Comparison of ENCODE assay signal across 9 cellular contexts in the genomic region with DNA sequence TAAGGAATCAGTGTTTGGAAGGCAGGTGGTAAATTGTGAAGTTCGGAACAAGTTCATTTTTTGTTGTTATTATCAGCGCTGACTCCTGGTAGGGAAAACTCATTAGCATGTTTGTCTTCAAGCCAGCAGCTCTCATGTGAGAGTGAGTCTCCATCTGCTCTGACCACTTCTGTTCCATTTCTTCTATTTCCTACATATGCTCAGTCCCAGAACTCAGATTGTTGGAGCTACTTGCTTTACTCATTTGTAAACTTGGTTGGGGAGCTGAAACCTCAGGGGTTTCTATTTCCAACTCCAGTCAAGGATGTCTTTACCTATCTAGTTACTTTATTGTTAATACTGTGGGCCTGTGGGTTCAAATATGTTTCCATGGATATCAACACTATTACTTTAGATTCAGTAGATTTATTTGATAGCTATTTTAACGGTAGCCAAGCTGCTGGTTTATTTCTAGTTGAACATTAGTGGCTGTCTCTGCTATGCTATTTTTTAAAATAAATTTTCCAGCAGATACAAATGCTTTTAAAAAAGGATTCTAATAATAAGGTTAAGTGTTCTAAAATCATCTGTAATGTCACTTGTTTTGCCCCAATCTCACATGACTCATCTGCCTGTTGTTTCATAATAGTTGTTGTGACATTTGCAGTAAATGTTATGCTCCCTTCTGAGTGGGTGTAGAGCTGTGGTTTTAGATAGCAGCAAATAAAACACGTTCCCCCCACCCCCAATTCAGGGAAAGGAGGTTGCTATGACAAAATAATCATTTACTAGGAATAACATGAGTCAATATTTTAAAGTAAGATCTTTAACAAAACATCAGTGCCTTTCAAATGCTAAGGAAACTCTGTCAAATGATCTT.
DNase-seq lines count a peak whose midpoint lies in the region; ATAC-seq lines count a peak whose summit lies in the region.
"Had no signal": no experiment of that assay in that cellular context is flagged by ENCODE, and none has a peak within 500 bp of the region (broad histone marks: within the 10 kb centered on the region; RNA-seq: fewer than 3 reads in every experiment).

No MANE protein-coding gene starts in this region.

- in situ Hi-C loops in ACHN (cut with HindIII; ENCODE audit: low pct_ligation_motif_present, low pct_unique_long_range_greater_than_20kb, low sequenced_read_pairs): no loop called here

- peak; percentile 64 for DNase-seq in AG08395 (ENCODE audit: low spot score)
- peak; percentile 8 for DNase-seq in HT1080 (ENCODE audit: low read depth)
- DNase-seq in astrocyte of the hippocampus (ENCODE audit: low read depth, low spot score): peak; percentile 58
- peak; percentile 6 for DNase-seq in medulla oblongata (ENCODE audit: extremely low spot score)
- no peak for DNase-seq in ACHN
- DNase-seq in mucosa of gallbladder (ENCODE audit: low spot score): no peak
- DNase-seq: naive B cell had no signal

- ATAC-seq in GM18520 (IDR thresholded peaks at IDR 0.05; ENCODE audit: unreplicated experiment): no peak
- no peak for ATAC-seq in HG03097 (IDR thresholded peaks at IDR 0.05; ENCODE audit: low FRiP score, unreplicated experiment)

Comparison
In these comparisons a context has a peak if more than half of its experiments do, and no peak if none do; other contexts are left out.
1. DNase-seq: peak in AG08395 (single experiment), HT1080 (single experiment), astrocyte of the hippocampus (single experiment) and medulla oblongata (single experiment); none in ACHN (single experiment) and mucosa of gallbladder (single experiment).